ENCODE assay signal across 2 cellular contexts in the genomic region with DNA sequence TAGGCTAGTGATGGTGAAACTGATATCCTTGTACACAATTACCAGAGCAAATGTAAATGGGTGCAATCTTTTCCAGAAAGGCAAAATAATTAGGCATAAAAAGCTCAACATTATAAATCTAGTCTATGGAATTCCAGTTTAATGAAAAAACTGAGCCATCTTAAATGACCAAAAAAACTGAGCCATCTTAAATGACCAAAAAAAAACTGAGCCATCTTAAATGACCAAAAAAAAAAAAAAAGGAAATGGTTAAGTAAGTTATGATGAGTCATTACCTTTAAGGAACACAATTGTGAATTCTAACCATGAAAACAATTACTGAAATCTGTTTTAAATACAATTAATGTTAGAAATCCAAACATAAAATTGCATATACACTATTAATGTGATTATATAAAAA.
TF ChIP-seq lines count a peak whose summit lies in the region.

No MANE protein-coding gene starts in this region.

TF ChIP-seq in HepG2, 621 proteins besides CTCF, POLR2A, EP300 and RAD21:
- 0 out of 2 replicates have a peak, but pooled peaks have one; percentile 9 for TF ChIP-seq ATF7 (IDR thresholded peaks at IDR 0.05)
- TF ChIP-seq ATF7 (CRISPR knock-in tag; IDR thresholded peaks at IDR 0.05): no peak
- TF ChIP-seq ZNF501 (CRISPR knock-in tag; IDR thresholded peaks at IDR 0.05): no peak

TF ChIP-seq in endothelial cell of umbilical vein, 7 proteins besides CTCF, POLR2A, EP300 and RAD21:
- TF ChIP-seq POLR2AphosphoS5 (IDR thresholded peaks at IDR 0.05; ENCODE audit: insufficient read depth, low read depth, low read length): no peak
- peak; percentile 61 for TF ChIP-seq JUN (IDR thresholded peaks at IDR 0.05; ENCODE audit: borderline replicate concordance, insufficient read depth, insufficient read length, low read depth)
- TF ChIP-seq, protein P1, sequence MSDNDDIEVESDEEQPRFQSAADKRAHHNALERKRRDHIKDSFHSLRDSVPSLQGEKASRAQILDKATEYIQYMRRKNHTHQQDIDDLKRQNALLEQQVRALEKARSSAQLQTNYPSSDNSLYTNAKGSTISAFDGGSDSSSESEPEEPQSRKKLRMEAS (IDR thresholded peaks at IDR 0.05; ENCODE audit: insufficient read depth, insufficient read length): no peak
- TF ChIP-seq MYC (IDR thresholded peaks at IDR 0.05; ENCODE audit: low read depth, low read length): no peak
- peak; percentile 64 for TF ChIP-seq FOS (IDR thresholded peaks at IDR 0.05; ENCODE audit: borderline replicate concordance, insufficient read depth, low read length)
- TF ChIP-seq EZH2 (IDR thresholded peaks at IDR 0.05; ENCODE audit: borderline replicate concordance, low read depth, low read length, severe bottlenecking): no peak
- TF ChIP-seq GATA2 (IDR thresholded peaks at IDR 0.05; ENCODE audit: insufficient read depth, insufficient read length, low read depth, low read length): peak; percentile 4
TF ChIP-seq in endothelial cell of umbilical vein: peak in this region for 3.
